In genomic region chr5:43785198-43785597, GRCh38 we compare ENCODE assay signal across 19 cellular contexts.
"Had no signal": no experiment of that assay in that cellular context is flagged by ENCODE, and none has a peak within 500 bp of the region (broad histone marks: within the 10 kb centered on the region; RNA-seq: fewer than 3 reads in every experiment).

No MANE protein-coding gene starts in this region.

- H3K9me3 ChIP-seq: breast epithelium, esophagus muscularis mucosa, lower lobe of right lung, pancreas, prostate gland had no signal

- H3K4me3 ChIP-seq: breast epithelium, esophagus muscularis mucosa, lower lobe of right lung, pancreas, prostate gland, tibial nerve had no signal

- H3K27me3 ChIP-seq: breast epithelium, esophagus muscularis mucosa, pancreas, tibial nerve had no signal

- H3K4me1 ChIP-seq: breast epithelium, esophagus muscularis mucosa, lower lobe of right lung, pancreas, prostate gland, tibial nerve had no signal

- H3K27ac ChIP-seq: breast epithelium, esophagus muscularis mucosa, lower lobe of right lung, pancreas, prostate gland, tibial nerve, VCaP had no signal

- ATAC-seq: activated naive CD4-positive, alpha-beta T cell treated with anti-CD3 and anti-CD28 coated beads, Interleukin-2, amount 50 U/mL, for 72 hours; activated T-cell treated with anti-CD3 and anti-CD28 coated beads, Interleukin-2, amount 50 U/mL, for 72 hours; lower lobe of right lung; pancreas had no signal

- H3K36me3 ChIP-seq: breast epithelium, esophagus muscularis mucosa, lower lobe of right lung, pancreas, prostate gland, tibial nerve had no signal

- DNase-seq: activated CD4-positive, alpha-beta T cell treated with anti-CD3 and anti-CD28 coated beads for 4 hours; activated CD4-positive, alpha-beta T cell treated with anti-CD3 and anti-CD28 coated beads, Interleukin-2, amount 50 U/mL, for 4 hours; activated naive CD4-positive, alpha-beta T cell; activated T-cell treated with anti-CD3 and anti-CD28 coated beads for 4 hours; activated T-cell treated with anti-CD3 and anti-CD28 coated beads, Interleukin-2, amount 50 U/mL, for 72 hours; foreskin melanocyte; lower lobe of right lung; mesenchymal stem cell; pancreas; retina; stimulated activated naive CD4-positive, alpha-beta T cell treated with Interleukin-2 at 50 U/mL for 16 hours; SW 1271; T-helper 9 cell had no signal
